Comparison of ENCODE assay signal across 10 cellular contexts in the genomic region with DNA sequence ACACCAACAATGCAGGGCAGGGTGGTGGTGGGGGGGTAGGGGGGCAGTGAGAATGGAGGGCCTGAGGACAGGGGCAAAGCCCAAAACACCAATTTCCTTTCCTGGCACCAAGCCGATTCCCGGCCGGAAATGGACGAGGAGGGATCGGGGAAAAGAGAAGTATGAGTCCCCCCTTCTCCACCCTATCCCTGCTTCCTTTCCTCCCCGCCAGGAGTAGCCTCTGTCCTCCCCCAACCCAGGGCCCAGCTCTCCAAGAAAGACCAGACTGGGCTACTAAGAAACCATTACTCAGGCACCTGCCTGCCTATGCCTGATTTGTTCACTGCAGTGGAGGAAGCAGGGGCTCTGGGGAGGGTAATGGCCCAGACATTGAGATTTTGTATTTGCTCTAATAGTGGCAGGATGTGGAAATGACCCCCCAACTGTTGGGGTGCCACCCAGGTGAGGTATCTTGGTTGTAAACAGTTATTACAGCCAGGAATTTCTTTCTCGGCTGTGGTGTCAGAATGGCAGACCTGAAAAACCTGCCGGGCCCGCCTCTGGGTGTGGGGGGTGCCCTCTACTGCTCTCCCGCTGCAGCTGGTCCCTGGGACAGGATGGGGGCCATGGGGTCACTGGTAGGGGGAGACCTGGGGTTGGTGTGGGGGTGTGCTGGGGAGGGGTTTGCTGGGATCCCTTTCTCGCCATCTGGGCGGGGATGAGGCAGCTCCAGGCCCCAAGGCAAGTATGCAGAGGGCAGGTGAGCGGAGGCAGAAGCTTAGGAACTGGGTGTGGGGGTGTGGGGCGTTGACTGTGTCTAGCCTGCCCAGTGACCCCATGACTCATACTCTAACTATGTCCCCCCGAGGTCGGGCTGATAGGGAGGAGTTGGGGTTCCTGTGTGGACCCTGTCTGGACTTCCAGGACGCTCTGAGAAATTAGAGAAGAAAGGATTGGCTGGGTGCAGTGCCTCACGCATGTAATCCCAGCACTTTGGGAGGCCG. TPM values are rescaled to one million over a fixed set of nuclear protein-coding genes. Genes with fewer than 3 reads are reported as not detected.
DNase-seq lines count a peak whose midpoint lies in the region; ATAC-seq and TF ChIP-seq lines count a peak whose summit lies in the region.
"Had no signal": no experiment of that assay in that cellular context is flagged by ENCODE, and none has a peak within 500 bp of the region (broad histone marks: within the 10 kb centered on the region; RNA-seq: fewer than 3 reads in every experiment).

No MANE protein-coding gene starts in this region.

- BruUV-seq in PC-3 (replicated peaks; lab: Mats Ljungman, UMichigan): TSS peak; percentile 13

- DNase-seq in PC-3: peak; percentile 30
- DNase-seq in smooth muscle cell (lab: John Stamatoyannopoulos, UW; ENCODE audit: unreplicated experiment): no peak
- DNase-seq in GM10266 (ENCODE audit: extremely low spot score): no peak
- DNase-seq in activated T-helper 1 cell treated with anti-CD3 and anti-CD28 coated beads, Interleukin-12 subunit alpha, Interleukin-12 subunit beta, Interleukin-2, Interleukin-4 antibody, amounts not matched to agents 30 ng/mL and 10 ng/mL and 1 ng/mL, durations not matched to agents 14 hours and 24 hours and 36 hours (ENCODE audit: low spot score): no peak
- DNase-seq: activated T-cell treated with anti-CD3 and anti-CD28 coated beads, Interleukin-2, amount 50 U/mL, for 48 hours; heart right ventricle; NCI-H82; T-helper 17 cell had no signal

- no peaks in the 10 kb centered on the region for H3K27me3 Mint-ChIP-seq in activated T-helper 1 cell treated with anti-CD3 and anti-CD28 coated beads, Interleukin-12 subunit alpha, Interleukin-12 subunit beta, Interleukin-2, Interleukin-4 antibody, amounts not matched to agents 30 ng/mL and 10 ng/mL and 1 ng/mL, durations not matched to agents 14 hours and 24 hours and 36 hours (ENCODE audit: insufficient read depth)
- H3K27me3 Mint-ChIP-seq: T-helper 17 cell had no signal

- H3K9ac ChIP-seq in PC-3 (ENCODE audit: low read length): peak overlapping the region; percentile 56
- no peak overlapping the region for H3K9ac ChIP-seq in smooth muscle cell (ENCODE audit: low read depth)

- H3K4me2 ChIP-seq in PC-3 (ENCODE audit: low read length) (peak overlapping the region; percentile 89), smooth muscle cell (peak overlapping the region; percentile 44)

- H2AFZ ChIP-seq in PC-3 (ENCODE audit: low read length) (peak overlapping the region; percentile 16; the same call in 1 of the 2 replicates), smooth muscle cell (ENCODE audit: low read depth) (no peak overlapping the region)

- no peak overlapping the region for H3K27ac Mint-ChIP-seq in activated T-helper 1 cell treated with anti-CD3 and anti-CD28 coated beads, Interleukin-12 subunit alpha, Interleukin-12 subunit beta, Interleukin-2, Interleukin-4 antibody, amounts not matched to agents 30 ng/mL and 10 ng/mL and 1 ng/mL, durations not matched to agents 14 hours and 24 hours and 36 hours
- H3K27ac Mint-ChIP-seq: T-helper 17 cell had no signal

- H3K4me1 ChIP-seq in PC-3 (ENCODE audit: insufficient read depth, low read length): 0 out of 2 replicates have a peak, but pooled peaks cover 4% of the 10 kb centered on the region
- no peaks in the 10 kb centered on the region for H3K4me1 ChIP-seq in smooth muscle cell (ENCODE audit: low read depth)
- H3K4me1 ChIP-seq: heart right ventricle had no signal

- H3K4me3 ChIP-seq in PC-3 (ENCODE audit: low read length) (peak overlapping the region; percentile 82), iPS-11a (ENCODE audit: low read depth, low read length) (peak overlapping the region; percentile 57), smooth muscle cell (peak overlapping the region; percentile 41)

- TF ChIP-seq CTCF in PC-3 (conservative IDR thresholded peaks at IDR 0.05; ENCODE audit: low read depth, low read length): no peak
- TF ChIP-seq CTCF in smooth muscle cell (IDR thresholded peaks at IDR 0.05; ENCODE audit: borderline replicate concordance, insufficient read depth, poor library complexity, severe bottlenecking): no peak
- TF ChIP-seq CTCF in GM10266 (IDR thresholded peaks at IDR 0.05; ENCODE audit: control insufficient read depth, insufficient read depth, low read depth, missing control alignments): no peak

- no peaks in the 10 kb centered on the region for H3F3A ChIP-seq in PC-3 (ENCODE audit: low read length, unreplicated experiment)
- no peaks in the 10 kb centered on the region for H3F3A ChIP-seq in smooth muscle cell (ENCODE audit: low read depth)

- 66% methylated on average over 16 of the region's 19 CpGs for WGBS in smooth muscle cell (ENCODE audit: low lambda C conversion rate)

- H3K9me3 Mint-ChIP-seq in activated T-helper 1 cell treated with anti-CD3 and anti-CD28 coated beads, Interleukin-12 subunit alpha, Interleukin-12 subunit beta, Interleukin-2, Interleukin-4 antibody, amounts not matched to agents 30 ng/mL and 10 ng/mL and 1 ng/mL, durations not matched to agents 14 hours and 24 hours and 36 hours: no peaks in the 10 kb centered on the region

- no peaks in the 10 kb centered on the region for H3K27me3 ChIP-seq in PC-3 (ENCODE audit: low read length)
- no peaks in the 10 kb centered on the region for H3K27me3 ChIP-seq in smooth muscle cell (ENCODE audit: low read depth)
- H3K27me3 ChIP-seq: heart right ventricle had no signal

- H3K4me3 Mint-ChIP-seq in activated T-helper 1 cell treated with anti-CD3 and anti-CD28 coated beads, Interleukin-12 subunit alpha, Interleukin-12 subunit beta, Interleukin-2, Interleukin-4 antibody, amounts not matched to agents 30 ng/mL and 10 ng/mL and 1 ng/mL, durations not matched to agents 14 hours and 24 hours and 36 hours: no peak overlapping the region
- H3K4me3 Mint-ChIP-seq: T-helper 17 cell had no signal

- ATAC-seq in PC-3 (peak; percentile 60), GM21576 (IDR thresholded peaks at IDR 0.05; ENCODE audit: unreplicated experiment) (no peak)
- ATAC-seq: heart right ventricle, T-helper 17 cell had no signal

- H4K20me1 ChIP-seq in PC-3 (ENCODE audit: low read length): no peaks in the 10 kb centered on the region
- no peaks in the 10 kb centered on the region for H4K20me1 ChIP-seq in smooth muscle cell (ENCODE audit: low read depth)

- intact Hi-C loops in PC-3 (cut with micrococcal nuclease): no loop called here
- intact Hi-C loops in activated T-helper 1 cell treated with anti-CD3 and anti-CD28 coated beads, Interleukin-12 subunit alpha, Interleukin-12 subunit beta, Interleukin-2, Interleukin-4 antibody, amounts not matched to agents 30 ng/mL and 10 ng/mL and 1 ng/mL, durations not matched to agents 14 hours and 24 hours and 36 hours (cut with micrococcal nuclease): no loop called here

- H3K9me2 ChIP-seq in PC-3 (replicated peaks; ENCODE audit: low read length): no peaks in the 10 kb centered on the region

- peaks cover 3% of the 10 kb centered on the region for H3K36me3 Mint-ChIP-seq in activated T-helper 1 cell treated with anti-CD3 and anti-CD28 coated beads, Interleukin-12 subunit alpha, Interleukin-12 subunit beta, Interleukin-2, Interleukin-4 antibody, amounts not matched to agents 30 ng/mL and 10 ng/mL and 1 ng/mL, durations not matched to agents 14 hours and 24 hours and 36 hours (ENCODE audit: low read depth)

- peaks cover 13% of the 10 kb centered on the region for H3K4me1 Mint-ChIP-seq in activated T-helper 1 cell treated with anti-CD3 and anti-CD28 coated beads, Interleukin-12 subunit alpha, Interleukin-12 subunit beta, Interleukin-2, Interleukin-4 antibody, amounts not matched to agents 30 ng/mL and 10 ng/mL and 1 ng/mL, durations not matched to agents 14 hours and 24 hours and 36 hours (ENCODE audit: low read depth)

- POLR2A ChIA-PET in PC-3 (lab: Charles Lee; ENCODE audit: unreplicated experiment): no interaction called here

- no peak overlapping the region for H3K27ac ChIP-seq in PC-3 (ENCODE audit: low read length)
- peak overlapping the region; percentile 49 for H3K27ac ChIP-seq in smooth muscle cell (ENCODE audit: low read depth)
- H3K27ac ChIP-seq: heart right ventricle had no signal

- peaks cover 18% of the 10 kb centered on the region for H3K79me2 ChIP-seq in PC-3 (ENCODE audit: low read length)
- H3K79me2 ChIP-seq in smooth muscle cell (ENCODE audit: low read depth): no peaks in the 10 kb centered on the region

- CTCF ChIA-PET in PC-3 (lab: Charles Lee): no interaction called here

- H3K9me3 ChIP-seq in PC-3 (ENCODE audit: low read length): no peaks in the 10 kb centered on the region
- H3K9me3 ChIP-seq in smooth muscle cell (replicated peaks; ENCODE audit: low read depth): no peaks in the 10 kb centered on the region
- H3K9me3 ChIP-seq: heart right ventricle had no signal

- no peaks in the 10 kb centered on the region for H3K36me3 ChIP-seq in PC-3 (ENCODE audit: low read depth, low read length)
- H3K36me3 ChIP-seq in smooth muscle cell (ENCODE audit: low read depth): no peaks in the 10 kb centered on the region

RNA-seq across cellular contexts. Expression of gene CCDC120, which starts 0.7 kb away (rescaled TPM):
- total RNA-seq in PC-3 (2014; rRNA removed) (5.3 and 7.1 TPM in 2 replicates), smooth muscle cell (1.3 and 2.0 TPM in 2 replicates)
- polyA plus RNA-seq in smooth muscle cell: 5.4 and 9.9 TPM in 2 replicates
- 4.4 and 5.1 TPM in 2 replicates for total RNA-seq in activated T-helper 1 cell treated with anti-CD3 and anti-CD28 coated beads, Interleukin-12 subunit alpha, Interleukin-12 subunit beta, Interleukin-2, Interleukin-4 antibody, amounts not matched to agents 30 ng/mL and 10 ng/mL and 1 ng/mL, durations not matched to agents 14 hours and 24 hours and 36 hours

RNA-seq across cellular contexts. Expression of gene PRAF2, which starts 14.3 kb away (rescaled TPM):
- total RNA-seq in PC-3 (2014; rRNA removed) (0.07 and 0.69 TPM in 2 replicates), smooth muscle cell (21.3 and 43.6 TPM in 2 replicates)
- polyA plus RNA-seq in smooth muscle cell: 134 and 143 TPM in 2 replicates
- 14.9 and 15.4 TPM in 2 replicates for total RNA-seq in activated T-helper 1 cell treated with anti-CD3 and anti-CD28 coated beads, Interleukin-12 subunit alpha, Interleukin-12 subunit beta, Interleukin-2, Interleukin-4 antibody, amounts not matched to agents 30 ng/mL and 10 ng/mL and 1 ng/mL, durations not matched to agents 14 hours and 24 hours and 36 hours

RNA-seq across cellular contexts. Expression of gene TFE3, which starts 16.3 kb away (rescaled TPM):
- 46.9 and 56.9 TPM in 2 replicates for total RNA-seq in PC-3 (2014; rRNA removed)
- 23.6 and 27.0 TPM in 2 replicates for total RNA-seq in smooth muscle cell
- 35.2 and 40.7 TPM in 2 replicates for polyA plus RNA-seq in smooth muscle cell
- 34.4 and 37.0 TPM in 2 replicates for total RNA-seq in activated T-helper 1 cell treated with anti-CD3 and anti-CD28 coated beads, Interleukin-12 subunit alpha, Interleukin-12 subunit beta, Interleukin-2, Interleukin-4 antibody, amounts not matched to agents 30 ng/mL and 10 ng/mL and 1 ng/mL, durations not matched to agents 14 hours and 24 hours and 36 hours

RNA-seq across cellular contexts. Expression of gene WDR45, which starts 20.2 kb away (rescaled TPM):
- total RNA-seq in PC-3 (2014; rRNA removed): 27.2 and 34.8 TPM in 2 replicates
- total RNA-seq in smooth muscle cell: 31.4 and 39.6 TPM in 2 replicates
- 38.9 and 49.1 TPM in 2 replicates for polyA plus RNA-seq in smooth muscle cell
- 49.1 and 53.0 TPM in 2 replicates for total RNA-seq in activated T-helper 1 cell treated with anti-CD3 and anti-CD28 coated beads, Interleukin-12 subunit alpha, Interleukin-12 subunit beta, Interleukin-2, Interleukin-4 antibody, amounts not matched to agents 30 ng/mL and 10 ng/mL and 1 ng/mL, durations not matched to agents 14 hours and 24 hours and 36 hours

RNA-seq across cellular contexts. Expression of gene GRIPAP1, which starts 57.4 kb away (rescaled TPM):
- total RNA-seq in PC-3 (2014; rRNA removed): 31.1 and 44.3 TPM in 2 replicates
- 10.0 and 13.9 TPM in 2 replicates for total RNA-seq in smooth muscle cell
- 14.9 and 20.2 TPM in 2 replicates for polyA plus RNA-seq in smooth muscle cell
- total RNA-seq in activated T-helper 1 cell treated with anti-CD3 and anti-CD28 coated beads, Interleukin-12 subunit alpha, Interleukin-12 subunit beta, Interleukin-2, Interleukin-4 antibody, amounts not matched to agents 30 ng/mL and 10 ng/mL and 1 ng/mL, durations not matched to agents 14 hours and 24 hours and 36 hours: 85.8 and 89.2 TPM in 2 replicates
